ENCODE assay signal across 8 cellular contexts in genomic region chr10:118543714-118544400, GRCh38. TPM values are rescaled to one million over a fixed set of nuclear protein-coding genes. Genes with fewer than 3 reads are reported as not detected.
DNase-seq lines count a peak whose midpoint lies in the region; ATAC-seq and TF ChIP-seq lines count a peak whose summit lies in the region.

No MANE protein-coding gene starts in this region.

- no peak overlapping the region for H2AFZ ChIP-seq in PC-9

- H3K4me3 ChIP-seq in AG10803 (ENCODE audit: low read length) (no peak overlapping the region), PC-9 (no peak overlapping the region)

- DNase-seq in AG10803 (ENCODE audit: low read depth) (peak; percentile 43), PC-9 (peak; percentile 43 to 56), iPS DF 19.7 (ENCODE audit: low read depth, low spot score) (peak; percentile 33)
- DNase-seq in activated naive CD4-positive, alpha-beta T cell treated with anti-CD3 and anti-CD28 coated beads, Interleukin-2, amount 50 U/mL, for 72 hours (ENCODE audit: low spot score in 2 of 2), result peak in 1 of 2 donors; percentile 52
- peak; percentile 47 for DNase-seq in stimulated activated CD4-positive, alpha-beta T cell treated with anti-CD3 and anti-CD28 coated beads, Interleukin-4, amount 100 ng/mL, for 1 hour

- 0 out of 2 replicates have a peak overlapping the region, but pooled peaks have one; percentile 36 for H3K4me2 ChIP-seq in PC-9

- BruUV-seq in PC-9 (replicated peaks; lab: Mats Ljungman, UMichigan), result no TSS peak

- H3K9me3 ChIP-seq in PC-9 (ENCODE audit: insufficient read depth, low read depth), result no peaks in the 10 kb centered on the region

- peak; percentile 55 for ATAC-seq in GM18517 (IDR thresholded peaks at IDR 0.05; ENCODE audit: unreplicated experiment)
- peak; percentile 79 for ATAC-seq in HG03521 (IDR thresholded peaks at IDR 0.05; ENCODE audit: unreplicated experiment)
- peak; percentile 34 to 78 for ATAC-seq in activated naive CD4-positive, alpha-beta T cell treated with anti-CD3 and anti-CD28 coated beads, Interleukin-2, amount 50 U/mL, for 72 hours
- ATAC-seq in GM21528 (IDR thresholded peaks at IDR 0.05; ENCODE audit: low FRiP score, unreplicated experiment), result no peak

- no peaks in the 10 kb centered on the region for H3K36me3 Mint-ChIP-seq in activated naive CD4-positive, alpha-beta T cell treated with anti-CD3 and anti-CD28 coated beads, Interleukin-2, amount 50 U/mL, for 72 hours

- H3K9me3 Mint-ChIP-seq in activated naive CD4-positive, alpha-beta T cell treated with anti-CD3 and anti-CD28 coated beads, Interleukin-2, amount 50 U/mL, for 72 hours, result no peaks in the 10 kb centered on the region

- no peaks in the 10 kb centered on the region for H3K36me3 ChIP-seq in PC-9 (ENCODE audit: low read depth)

- no peaks in the 10 kb centered on the region for H3K9me2 ChIP-seq in PC-9 (ENCODE audit: insufficient read depth)

- intact Hi-C loops in PC-9 (cut with micrococcal nuclease; ENCODE audit: unreplicated experiment), result loop anchor here (1.0 to 2.0 kb wide), 2 partner anchors 85 to 201 kb away; partner anchors contain the start of gene FAM204A

- H3K27ac ChIP-seq in PC-9, result no peak overlapping the region

- no peaks in the 10 kb centered on the region for H3F3A ChIP-seq in PC-9 (ENCODE audit: insufficient read depth, low read depth)

- CTCF ChIA-PET in PC-9 (lab: Charles Lee), result no interaction called here

- no peaks in the 10 kb centered on the region for H3K79me2 ChIP-seq in PC-9 (ENCODE audit: low read depth)

- no peak overlapping the region for H3K27ac Mint-ChIP-seq in activated naive CD4-positive, alpha-beta T cell treated with anti-CD3 and anti-CD28 coated beads, Interleukin-2, amount 50 U/mL, for 72 hours

- POLR2A ChIA-PET in PC-9 (lab: Charles Lee; ENCODE audit: unreplicated experiment), result interaction anchor here (0.6 kb wide), 1 partner anchor 211 kb away, joined by 4 read pairs; the partner anchor contains the start of gene CACUL1

- TF ChIP-seq CTCF in AG10803 (conservative IDR thresholded peaks at IDR 0.05; ENCODE audit: low read length) (peak; percentile 80), PC-9 (conservative IDR thresholded peaks at IDR 0.05) (peak; percentile 78)

- H3K27me3 ChIP-seq in PC-9 (ENCODE audit: insufficient read depth, low read depth), result no peaks in the 10 kb centered on the region

- no peaks in the 10 kb centered on the region; the same call in 1 of the 2 replicates for H3K4me1 ChIP-seq in PC-9 (replicated peaks; ENCODE audit: insufficient read depth)

- no peaks in the 10 kb centered on the region for H4K20me1 ChIP-seq in PC-9 (ENCODE audit: insufficient read depth)

RNA-seq across cellular contexts. Expression of gene PRLHR, which starts 51.6 kb away (rescaled TPM):
- not detected in 2 replicates for total RNA-seq in PC-9 (2021)
- not detected for total RNA-seq in activated naive CD4-positive, alpha-beta T cell treated with anti-CD3 and anti-CD28 coated beads, Interleukin-2, amount 50 U/mL, for 72 hours
